In genomic region chr5:141637693-141638419, GRCh38 we compare ENCODE assay signal across 8 cellular contexts. TPM values are rescaled to one million over a fixed set of nuclear protein-coding genes. Genes with fewer than 3 reads are reported as not detected.
A peak's percentile ranks its signal among the peaks of the same experiment; 100 is the strongest.
DNase-seq lines count a peak whose midpoint lies in the region; ATAC-seq and TF ChIP-seq lines count a peak whose summit lies in the region.

No MANE protein-coding gene starts in this region.

- peak; percentile 50 for DNase-seq in Ammon's horn (ENCODE audit: low spot score)
- peak; percentile 32 for DNase-seq in LHCN-M2 (ENCODE audit: low read depth)
- DNase-seq in WERI-Rb-1 = peak; percentile 80
- peak; percentile 56 to 60 for DNase-seq in cardiac fibroblast (ENCODE audit: low read depth in 2 of 2)
- no peak for DNase-seq in kidney epithelial cell (ENCODE audit: low read depth)
- DNase-seq in stimulated activated CD4-positive, alpha-beta T cell treated with anti-CD3 and anti-CD28 coated beads, Interleukin-4, amount 100 ng/mL, for 1 hour = peak; percentile 61
- DNase-seq in inferior parietal cortex (ENCODE audit: extremely low spot score) = no peak

- H3K4me3 ChIP-seq in WERI-Rb-1 (ENCODE audit: low read depth, low read length) = peak overlapping the region; percentile 78
- peak overlapping the region; percentile 90 to 95 for H3K4me3 ChIP-seq in cardiac fibroblast (replicated peaks in 1 of 2; ENCODE audit: low read depth in 2 of 2, low read length in 2 of 2)
- H3K4me3 ChIP-seq in kidney epithelial cell (ENCODE audit: low read depth, low read length) = peak overlapping the region; percentile 57

- H3K36me3 ChIP-seq in WERI-Rb-1 = peaks cover 40% of the 10 kb centered on the region
- no peaks in the 10 kb centered on the region for H3K36me3 ChIP-seq in kidney epithelial cell (ENCODE audit: control insufficient read depth, insufficient read depth, low read length)

- H3K27ac ChIP-seq in WERI-Rb-1 = peak overlapping the region; percentile 87

- TF ChIP-seq CTCF in WERI-Rb-1 (IDR thresholded peaks at IDR 0.05; ENCODE audit: low read depth, low read length) (peak; percentile 57; the same call in 1 of the 2 replicates), cardiac fibroblast (IDR thresholded peaks at IDR 0.05; ENCODE audit: low read depth, low read length) (peak; percentile 41), kidney epithelial cell (IDR thresholded peaks at IDR 0.05; ENCODE audit: insufficient read depth, low read length, poor library complexity, severe bottlenecking) (peak; percentile 39)

- ATAC-seq in GM19452 (IDR thresholded peaks at IDR 0.05; ENCODE audit: unreplicated experiment) = peak; percentile 27

- H3K27me3 ChIP-seq in WERI-Rb-1 (ENCODE audit: insufficient read depth, low read depth, severe bottlenecking) = no peaks in the 10 kb centered on the region
- H3K27me3 ChIP-seq in kidney epithelial cell (ENCODE audit: control insufficient read depth, insufficient read depth, low read length) = no peaks in the 10 kb centered on the region

- H3K9me3 ChIP-seq in WERI-Rb-1 (ENCODE audit: severe bottlenecking) = no peaks in the 10 kb centered on the region

RNA-seq across cellular contexts. Expression of gene RELL2, which starts 1.1 kb away (rescaled TPM):
- total RNA-seq in LHCN-M2 (2014; rRNA removed) = 5.2 and 7.0 TPM in 2 replicates
- 3.7 TPM for polyA plus RNA-seq in LHCN-M2 (2012)
- total RNA-seq in kidney epithelial cell = 7.8 and 12.6 TPM in 2 replicates

RNA-seq across cellular contexts. Expression of gene HDAC3, which starts 1.2 kb away (rescaled TPM):
- total RNA-seq in LHCN-M2 (2014; rRNA removed) (58.8 and 65.2 TPM in 2 replicates), kidney epithelial cell (39.7 and 54.2 TPM in 2 replicates)
- 60.2 TPM for polyA plus RNA-seq in LHCN-M2 (2012)

RNA-seq across cellular contexts. Expression of gene FCHSD1, which starts 13.4 kb away (rescaled TPM):
- total RNA-seq in LHCN-M2 (2014; rRNA removed) (10.1 and 12.5 TPM in 2 replicates), kidney epithelial cell (18.1 and 38.5 TPM in 2 replicates)
- polyA plus RNA-seq in LHCN-M2 (2012) = 7.0 TPM

RNA-seq across cellular contexts. Expression of gene DIAPH1, which starts 19.1 kb away (rescaled TPM):
- total RNA-seq in LHCN-M2 (2014; rRNA removed) = 28.2 and 38.9 TPM in 2 replicates
- 52.6 TPM for polyA plus RNA-seq in LHCN-M2 (2012)
- total RNA-seq in kidney epithelial cell = 99.7 and 103 TPM in 2 replicates

RNA-seq across cellular contexts. Expression of gene ARAP3, which starts 44.2 kb away (rescaled TPM):
- total RNA-seq in LHCN-M2 (2014; rRNA removed) (0.69 and 0.83 TPM in 2 replicates), kidney epithelial cell (9.2 and 10.8 TPM in 2 replicates)
- 0.67 TPM for polyA plus RNA-seq in LHCN-M2 (2012)

Comparison
In these comparisons a context has a peak if more than half of its experiments do, and no peak if none do; other contexts are left out.
1. DNase-seq: peak in Ammon's horn (single experiment), LHCN-M2 (single experiment), WERI-Rb-1 (single experiment), cardiac fibroblast (2 of 2) and stimulated activated CD4-positive, alpha-beta T cell treated with anti-CD3 and anti-CD28 coated beads, Interleukin-4, amount 100 ng/mL, for 1 hour (single experiment); none in kidney epithelial cell (single experiment) and inferior parietal cortex (single experiment).
2. Peak in every context shown above with its lines, with median percentiles within 50 percentile points of each other: H3K4me3 ChIP-seq and CTCF ChIP-seq.